ENCODE assay signal across 8 cellular contexts in the genomic region with DNA sequence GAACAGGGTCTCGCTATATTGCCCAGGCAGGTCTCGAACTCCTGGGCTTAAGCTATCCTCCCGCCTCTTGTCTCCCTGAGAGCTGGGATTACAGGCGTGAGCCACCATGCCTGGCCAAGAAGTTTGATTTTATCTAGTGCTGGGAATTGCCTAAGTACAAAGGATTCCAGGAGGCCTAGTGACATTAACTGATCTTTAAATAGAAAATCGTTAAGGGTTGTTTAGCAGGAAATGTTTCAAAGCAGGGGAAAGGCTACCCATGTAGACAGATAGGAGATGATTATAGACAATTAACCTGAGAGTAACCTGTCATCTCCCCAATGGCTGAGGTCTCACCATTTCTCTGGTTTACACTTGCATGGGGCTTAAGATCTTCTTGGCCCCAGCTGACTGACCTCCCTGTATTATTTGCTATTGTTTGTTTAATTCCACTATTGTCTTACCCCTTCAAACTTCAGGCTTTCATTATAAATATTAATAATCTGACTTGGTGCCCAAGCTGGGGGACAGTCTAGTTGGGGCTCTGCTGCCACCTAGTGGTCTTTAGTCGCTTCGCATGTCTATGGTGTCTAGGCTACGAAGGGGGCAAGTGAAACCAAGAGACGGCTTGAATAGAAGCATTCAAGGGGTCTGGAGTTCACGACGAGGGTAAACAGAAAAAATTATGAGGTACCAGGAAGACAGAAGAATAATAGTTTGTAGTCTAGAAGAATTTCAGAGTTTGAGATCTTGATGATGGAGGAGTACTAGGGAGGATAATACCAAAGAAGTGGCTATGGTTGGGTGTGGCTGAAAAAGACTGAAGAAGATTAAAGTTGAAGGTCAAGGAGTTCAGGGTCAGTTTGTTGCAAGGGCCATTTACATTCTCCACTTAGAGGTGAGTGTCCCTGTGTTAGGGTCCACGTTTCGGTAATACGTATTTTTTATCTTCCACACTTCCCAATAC. TPM values are rescaled to one million over a fixed set of nuclear protein-coding genes. Genes with fewer than 3 reads are reported as not detected.
DNase-seq lines count a peak whose midpoint lies in the region; ATAC-seq and TF ChIP-seq lines count a peak whose summit lies in the region.

No MANE protein-coding gene starts in this region.

- no peaks in the 10 kb centered on the region for H3K9me3 Mint-ChIP-seq in central memory CD8-positive, alpha-beta T cell

- DNase-seq in NCI-H2107 (lab: John Stamatoyannopoulos, UW), result peak; percentile 34
- peak; percentile 33 to 43 for DNase-seq in central memory CD8-positive, alpha-beta T cell (ENCODE audit: low spot score in 2 of 2)
- DNase-seq in left colon, result peak; percentile 44 to 70
- DNase-seq in stimulated activated CD4-positive, alpha-beta T cell treated with anti-CD3 and anti-CD28 coated beads, Interleukin-4, amount 100 ng/mL, for 1 hour, result peak; percentile 52
- DNase-seq in NCI-H226, result no peak

- ATAC-seq in HG02588 (IDR thresholded peaks at IDR 0.05; ENCODE audit: unreplicated experiment) (peak; percentile 80), left colon (peak; percentile 79)
- peak; percentile 78 to 85 for ATAC-seq in activated CD4-positive, CD25-positive, alpha-beta regulatory T cell treated with anti-CD3 and anti-CD28 coated beads, Interleukin-2, amount 50 U/mL, for 24 hours
- peak; percentile 81 for ATAC-seq in central memory CD8-positive, alpha-beta T cell (replicated peaks; ENCODE audit: extremely low read depth, poor library complexity, severe bottlenecking)

- intact Hi-C loops in left colon (cut with DNase I, micrococcal nuclease), result loop anchor here (5.0 to 10.0 kb wide), 2 partner anchors 91 to 174 kb away; no protein-coding TSS in a partner anchor

- H3K4me1 Mint-ChIP-seq in central memory CD8-positive, alpha-beta T cell, result peaks cover 6% of the 10 kb centered on the region

- H3K27me3 Mint-ChIP-seq in central memory CD8-positive, alpha-beta T cell, result peaks cover 77% of the 10 kb centered on the region

- H3K27ac Mint-ChIP-seq in central memory CD8-positive, alpha-beta T cell (ENCODE audit: low read depth), result no peak overlapping the region

- H3K36me3 Mint-ChIP-seq in central memory CD8-positive, alpha-beta T cell (ENCODE audit: insufficient read depth), result peaks cover 2% of the 10 kb centered on the region

- peak; percentile 81 for TF ChIP-seq CTCF in GM12872 (IDR thresholded peaks at IDR 0.05; ENCODE audit: insufficient read depth, low read depth, low read length)

- H3K4me3 Mint-ChIP-seq in central memory CD8-positive, alpha-beta T cell, result peak overlapping the region; percentile 3

RNA-seq across cellular contexts. Expression of a gene that starts 40.4 kb away (rescaled TPM):
- 1 to 10 TPM; 7.7 to 9.7 TPM for total RNA-seq in left colon

RNA-seq across cellular contexts. Expression of a gene that starts 57.3 kb away (rescaled TPM):
- total RNA-seq in left colon, result 10 to 100 TPM in 1 of 2 donors, 1 to 10 TPM in 1; 7.8 to 14.0 TPM
